Comparison of ENCODE assay signal across 5 cellular contexts in the genomic region with DNA sequence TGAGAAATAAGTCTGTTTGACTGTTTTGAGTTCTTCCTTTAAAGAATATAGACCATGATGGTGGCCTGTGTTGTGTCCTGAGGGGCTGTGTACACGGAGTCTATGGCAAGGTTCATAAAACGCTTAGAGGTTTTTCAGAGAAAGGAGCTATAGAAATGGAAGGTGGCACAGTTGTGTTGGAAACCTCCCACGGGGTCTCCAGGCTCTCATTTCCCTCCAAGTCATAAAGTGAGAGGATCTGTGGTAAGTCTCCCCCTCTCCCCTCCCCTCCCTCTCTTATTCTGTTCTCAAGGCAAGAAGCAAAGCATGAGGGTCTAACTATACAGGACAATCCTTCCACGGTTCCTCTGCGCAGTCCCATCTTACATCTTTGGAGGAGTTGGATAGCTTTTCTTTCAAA.
"Had no signal": no experiment of that assay in that cellular context is flagged by ENCODE, and none has a peak within 500 bp of the region (broad histone marks: within the 10 kb centered on the region; RNA-seq: fewer than 3 reads in every experiment).

No MANE protein-coding gene starts in this region.

- H3K4me3 ChIP-seq: K562 had no signal

- ATAC-seq: HepG2, K562 had no signal

- DNase-seq: IMR-90, KBM-7, KG1 had no signal
